Comparison of ENCODE assay signal across 8 cellular contexts in the genomic region with DNA sequence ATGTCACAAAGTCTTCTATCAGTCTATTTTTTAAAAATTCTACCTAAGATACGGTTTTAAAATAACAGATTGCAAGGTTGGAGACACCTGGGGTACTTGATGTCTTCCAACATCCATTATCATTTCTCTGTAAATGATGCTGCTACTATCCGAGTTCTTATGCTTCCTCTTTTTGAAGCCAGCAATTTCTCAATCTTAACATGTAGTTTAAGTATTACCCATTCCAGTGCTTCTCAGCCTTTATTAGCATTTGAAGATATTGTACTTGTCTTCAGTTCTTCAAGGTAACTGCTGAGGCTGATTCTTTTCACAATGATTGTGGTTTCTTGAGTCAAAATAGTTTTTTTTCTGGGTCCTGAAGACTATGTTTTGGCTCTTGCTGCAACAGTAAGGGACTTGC.
A peak's percentile ranks its signal among the peaks of the same experiment; 100 is the strongest.
DNase-seq lines count a peak whose midpoint lies in the region; ATAC-seq lines count a peak whose summit lies in the region.

No MANE protein-coding gene starts in this region.

- no peaks in the 10 kb centered on the region for H3K79me2 ChIP-seq in mesendoderm (ENCODE audit: control insufficient read depth, insufficient read depth, low read length)

- H3K27me3 ChIP-seq in naive thymus-derived CD4-positive, alpha-beta T cell (ENCODE audit: control insufficient read depth in 2 of 2, insufficient read depth in 2 of 2, low read length in 2 of 2) = no peaks in the 10 kb centered on the region
- H3K27me3 ChIP-seq in mesendoderm (ENCODE audit: insufficient read depth, low read length, poor library complexity) = peaks cover 2% of the 10 kb centered on the region

- DNase-seq in GF-D8 (lab: John Stamatoyannopoulos, UW) = peak; percentile 47
- no peak for DNase-seq in activated CD4-positive, alpha-beta memory T cell treated with anti-CD3 and anti-CD28 coated beads for 36 hours
- no peak for DNase-seq in naive thymus-derived CD4-positive, alpha-beta T cell
- no peak for DNase-seq in cortex of kidney (lab: John Stamatoyannopoulos, UW)
- DNase-seq in pons (ENCODE audit: low spot score) = no peak
- no peak for DNase-seq in activated effector memory CD4-positive, alpha-beta T cell treated with Interleukin-2 at 50 U/mL for 16 hours
- DNase-seq in mesendoderm = no peak

- H3K23ac ChIP-seq in mesendoderm (ENCODE audit: low read length) = no peak overlapping the region

- H3K27ac ChIP-seq in naive thymus-derived CD4-positive, alpha-beta T cell (ENCODE audit: low read depth, low read length) = peak overlapping the region; percentile 76
- no peak overlapping the region for H3K27ac ChIP-seq in mesendoderm (ENCODE audit: low read depth, low read length)

- no peak overlapping the region for H3K56ac ChIP-seq in mesendoderm (ENCODE audit: low read length)

- peaks cover 0 to 4% of the 10 kb centered on the region in 2 donors for H3K4me1 ChIP-seq in naive thymus-derived CD4-positive, alpha-beta T cell (ENCODE audit: control insufficient read depth in 2 of 2, insufficient read depth in 2 of 2, low read length in 2 of 2)
- H3K4me1 ChIP-seq in mesendoderm (ENCODE audit: control insufficient read depth, low read depth, low read length) = peaks cover 2% of the 10 kb centered on the region

- H3K27ac Mint-ChIP-seq in activated CD4-positive, alpha-beta memory T cell treated with anti-CD3 and anti-CD28 coated beads for 36 hours = no peak overlapping the region
- H3K27ac Mint-ChIP-seq in naive thymus-derived CD4-positive, alpha-beta T cell = peak overlapping the region; percentile 64 to 97 (median 95)

- no peak overlapping the region for H3K4me2 ChIP-seq in mesendoderm (ENCODE audit: low read length)

- CTCF ChIA-PET in activated CD4-positive, alpha-beta memory T cell treated with anti-CD3 and anti-CD28 coated beads for 36 hours (lab: Charles Lee) = interaction anchor here (1.2 to 3.6 kb wide), 15 partner anchors 13 to 576 kb away, joined by 3 to 50 read pairs (median 13); a partner anchor contains a TSS
- CTCF ChIA-PET in naive thymus-derived CD4-positive, alpha-beta T cell (lab: Charles Lee) = interaction anchor here (0.9 to 2.9 kb wide), 14 partner anchors 15 to 576 kb away, joined by 3 to 30 read pairs (median 6); a partner anchor contains a TSS

- peak overlapping the region; percentile 72 for H3K4me3 ChIP-seq in naive thymus-derived CD4-positive, alpha-beta T cell (ENCODE audit: low read length)
- H3K4me3 ChIP-seq in mesendoderm (ENCODE audit: low read length) = no peak overlapping the region

- H3K18ac ChIP-seq in mesendoderm (ENCODE audit: low read length) = no peak overlapping the region

- H3K4me3 Mint-ChIP-seq in activated CD4-positive, alpha-beta memory T cell treated with anti-CD3 and anti-CD28 coated beads for 36 hours = peak overlapping the region; percentile 82
- peak overlapping the region; percentile 89 to 98 (median 94) for H3K4me3 Mint-ChIP-seq in naive thymus-derived CD4-positive, alpha-beta T cell

- POLR2A ChIA-PET in activated CD4-positive, alpha-beta memory T cell treated with anti-CD3 and anti-CD28 coated beads for 36 hours (lab: Charles Lee) = interaction anchor here (0.6 to 1.2 kb wide), 2 partner anchors 22 to 84 kb away, joined by 3 to 5 read pairs; no protein-coding TSS in a partner anchor
- POLR2A ChIA-PET in naive thymus-derived CD4-positive, alpha-beta T cell (lab: Charles Lee) = interaction anchor here (1.0 to 10.2 kb wide), 12 partner anchors 18 to 647 kb away, joined by 3 to 184 read pairs (median 34); a partner anchor contains a TSS

- peaks cover 10% of the 10 kb centered on the region for H3K4me1 Mint-ChIP-seq in activated CD4-positive, alpha-beta memory T cell treated with anti-CD3 and anti-CD28 coated beads for 36 hours (ENCODE audit: low read depth)
- peaks cover 5 to 18% (median 15%) of the 10 kb centered on the region in 7 donors for H3K4me1 Mint-ChIP-seq in naive thymus-derived CD4-positive, alpha-beta T cell

- intact Hi-C loops in activated CD4-positive, alpha-beta memory T cell treated with anti-CD3 and anti-CD28 coated beads for 36 hours (cut with micrococcal nuclease) = loop anchor here (1.0 to 5.0 kb wide), 5 partner anchors 112 to 484 kb away; a partner anchor contains a TSS
- intact Hi-C loops in naive thymus-derived CD4-positive, alpha-beta T cell (cut with micrococcal nuclease) = loop anchor here (1.0 to 10.0 kb wide), 11 partner anchors 85 to 983 kb away; a partner anchor contains a TSS

- H3K4ac ChIP-seq in mesendoderm (ENCODE audit: low read depth, low read length) = no peak overlapping the region

- H3K79me1 ChIP-seq in mesendoderm (ENCODE audit: low read length) = no peaks in the 10 kb centered on the region

- no peaks in the 10 kb centered on the region for H3K36me3 ChIP-seq in naive thymus-derived CD4-positive, alpha-beta T cell (ENCODE audit: control insufficient read depth in 2 of 3, insufficient read depth in 3 of 3, low read length in 3 of 3)
- no peaks in the 10 kb centered on the region for H3K36me3 ChIP-seq in mesendoderm (ENCODE audit: control insufficient read depth, insufficient read depth, low read length)

- no CpG with 5 or more reads among the region's 2 CpGs for WGBS in mesendoderm (ENCODE audit: extremely low coverage, insufficient coverage, low lambda C conversion rate)

- no peak overlapping the region for H2BK5ac ChIP-seq in mesendoderm (ENCODE audit: low read length)

- H3K9me3 ChIP-seq in naive thymus-derived CD4-positive, alpha-beta T cell (ENCODE audit: control insufficient read depth in 2 of 3, low read length in 3 of 3) = no peaks in the 10 kb centered on the region

- H3K36me3 Mint-ChIP-seq in activated CD4-positive, alpha-beta memory T cell treated with anti-CD3 and anti-CD28 coated beads for 36 hours = peaks cover 2% of the 10 kb centered on the region
- H3K36me3 Mint-ChIP-seq in naive thymus-derived CD4-positive, alpha-beta T cell = no peaks in the 10 kb centered on the region

- peak; percentile 16 for ATAC-seq in HG03039 (IDR thresholded peaks at IDR 0.05; ENCODE audit: unreplicated experiment)
- ATAC-seq in naive thymus-derived CD4-positive, alpha-beta T cell = no peak

- H3K27me3 Mint-ChIP-seq in activated CD4-positive, alpha-beta memory T cell treated with anti-CD3 and anti-CD28 coated beads for 36 hours = peaks cover 10% of the 10 kb centered on the region
- peaks cover 0 to 43% (median 0%) of the 10 kb centered on the region in 5 donors for H3K27me3 Mint-ChIP-seq in naive thymus-derived CD4-positive, alpha-beta T cell

- H4K8ac ChIP-seq in mesendoderm (ENCODE audit: low read depth, low read length) = no peak overlapping the region

- no peak overlapping the region for H2BK120ac ChIP-seq in mesendoderm (ENCODE audit: low read depth, low read length)

- H3K9me3 Mint-ChIP-seq in activated CD4-positive, alpha-beta memory T cell treated with anti-CD3 and anti-CD28 coated beads for 36 hours = no peaks in the 10 kb centered on the region
- H3K9me3 Mint-ChIP-seq in naive thymus-derived CD4-positive, alpha-beta T cell = no peaks in the 10 kb centered on the region

- no peak overlapping the region for H3K9ac ChIP-seq in mesendoderm (ENCODE audit: low read length)

- no peak overlapping the region for H2AK5ac ChIP-seq in mesendoderm (ENCODE audit: low read length)

- no peak overlapping the region for H4K5ac ChIP-seq in mesendoderm (ENCODE audit: low read length)

- no peak overlapping the region for H2BK15ac ChIP-seq in mesendoderm (replicated peaks; ENCODE audit: low read depth)
